ENCODE assay signal across 8 cellular contexts in genomic region chr11:46489668-46490560, GRCh38.
DNase-seq lines count a peak whose midpoint lies in the region; ATAC-seq and TF ChIP-seq lines count a peak whose summit lies in the region.

No MANE protein-coding gene starts in this region.

- peaks cover 2% of the 10 kb centered on the region for H3K36me3 ChIP-seq in H7 (replicated peaks; ENCODE audit: control insufficient read depth, insufficient read depth, low read length)
- H3K36me3 ChIP-seq in smooth muscle cell (ENCODE audit: low read depth), result no peaks in the 10 kb centered on the region

- H3K4me1 Mint-ChIP-seq in Calu3 (ENCODE audit: low read depth, unreplicated experiment) (no peaks in the 10 kb centered on the region), glutamatergic neuron (ENCODE audit: low read depth, unreplicated experiment) (peaks cover 38% of the 10 kb centered on the region)
- H3K4me1 Mint-ChIP-seq in activated CD4-positive, alpha-beta memory T cell treated with anti-CD3 and anti-CD28 coated beads, Interleukin-2, amount 10 ng/mL, durations not matched to agents 7 days and 5 days, result peaks cover 3% of the 10 kb centered on the region

- CTCF ChIA-PET in Calu3 (lab: Charles Lee), result interaction anchor here (0.6 to 1.5 kb wide), 12 partner anchors 10 to 288 kb away, joined by 3 to 12 read pairs (median 4); partner anchors contain the start of genes AMBRA1 and ATG13
- CTCF ChIA-PET in activated CD4-positive, alpha-beta memory T cell treated with anti-CD3 and anti-CD28 coated beads, Interleukin-2, amount 10 ng/mL, durations not matched to agents 7 days and 5 days (lab: Charles Lee), result interaction anchor here (0.6 to 3.1 kb wide), 37 partner anchors 10 to 663 kb away, joined by 3 to 31 read pairs (median 4); partner anchors contain the start of genes AMBRA1 and ATG13

- 55% methylated on average over 6 of the region's 6 CpGs for WGBS in smooth muscle cell (ENCODE audit: low lambda C conversion rate)

- intact Hi-C loops in Calu3 (cut with micrococcal nuclease; ENCODE audit: unreplicated experiment), result loop anchor here (5.0 kb wide), 1 partner anchor 47 kb away; no protein-coding TSS in a partner anchor

- ATAC-seq in GM18511 (IDR thresholded peaks at IDR 0.05; ENCODE audit: unreplicated experiment), result no peak

- no TSS peak for BruUV-seq in Calu3 (replicated peaks; lab: Mats Ljungman, UMichigan)

- H3K27me3 Mint-ChIP-seq in Calu3 (ENCODE audit: unreplicated experiment), result no peaks in the 10 kb centered on the region
- H3K27me3 Mint-ChIP-seq in activated CD4-positive, alpha-beta memory T cell treated with anti-CD3 and anti-CD28 coated beads, Interleukin-2, amount 10 ng/mL, durations not matched to agents 7 days and 5 days, result no peaks in the 10 kb centered on the region
- H3K27me3 Mint-ChIP-seq in glutamatergic neuron (ENCODE audit: unreplicated experiment), result no peaks in the 10 kb centered on the region

- no peak overlapping the region for H2AFZ ChIP-seq in smooth muscle cell (ENCODE audit: low read depth)

- H3K9me3 Mint-ChIP-seq in Calu3 (ENCODE audit: low read depth, unreplicated experiment) (no peaks in the 10 kb centered on the region), glutamatergic neuron (ENCODE audit: unreplicated experiment) (peaks cover 7% of the 10 kb centered on the region)
- H3K9me3 Mint-ChIP-seq in activated CD4-positive, alpha-beta memory T cell treated with anti-CD3 and anti-CD28 coated beads, Interleukin-2, amount 10 ng/mL, durations not matched to agents 7 days and 5 days, result no peaks in the 10 kb centered on the region

- H4K20me1 ChIP-seq in smooth muscle cell (ENCODE audit: low read depth), result peaks cover 29% of the 10 kb centered on the region

- POLR2A ChIA-PET in activated CD4-positive, alpha-beta memory T cell treated with anti-CD3 and anti-CD28 coated beads, Interleukin-2, amount 10 ng/mL, durations not matched to agents 7 days and 5 days (lab: Charles Lee), result interaction anchor here (0.6 to 1.5 kb wide), 3 partner anchors 10 to 14 kb away, joined by 3 read pairs; no protein-coding TSS in a partner anchor

- TF ChIP-seq CTCF in Calu3 (IDR thresholded peaks at IDR 0.05; ENCODE audit: unreplicated experiment) (peak; percentile 47), glutamatergic neuron (IDR thresholded peaks at IDR 0.05; ENCODE audit: partially characterized antibody, unreplicated experiment) (peak; percentile 31), smooth muscle cell (IDR thresholded peaks at IDR 0.05; ENCODE audit: borderline replicate concordance, insufficient read depth, poor library complexity, severe bottlenecking) (peak; percentile 41)

- no peaks in the 10 kb centered on the region for H3K27me3 ChIP-seq in H7 (ENCODE audit: control insufficient read depth, insufficient read depth, low read length)
- no peaks in the 10 kb centered on the region for H3K27me3 ChIP-seq in smooth muscle cell (ENCODE audit: low read depth)

- H3K27ac Mint-ChIP-seq in Calu3 (ENCODE audit: unreplicated experiment) (no peak overlapping the region), glutamatergic neuron (ENCODE audit: unreplicated experiment) (peak overlapping the region; percentile 62)
- no peak overlapping the region for H3K27ac Mint-ChIP-seq in activated CD4-positive, alpha-beta memory T cell treated with anti-CD3 and anti-CD28 coated beads, Interleukin-2, amount 10 ng/mL, durations not matched to agents 7 days and 5 days

- peak overlapping the region; percentile 97 for H3K27ac ChIP-seq in smooth muscle cell (ENCODE audit: low read depth)

- peaks cover 29% of the 10 kb centered on the region for H3F3A ChIP-seq in smooth muscle cell (ENCODE audit: low read depth)

- peaks cover 16% of the 10 kb centered on the region for H3K36me3 Mint-ChIP-seq in Calu3 (ENCODE audit: insufficient read depth, unreplicated experiment)
- peaks cover 12% of the 10 kb centered on the region for H3K36me3 Mint-ChIP-seq in activated CD4-positive, alpha-beta memory T cell treated with anti-CD3 and anti-CD28 coated beads, Interleukin-2, amount 10 ng/mL, durations not matched to agents 7 days and 5 days (ENCODE audit: low read depth)
- H3K36me3 Mint-ChIP-seq in glutamatergic neuron (ENCODE audit: unreplicated experiment), result no peaks in the 10 kb centered on the region

- peaks cover 22% of the 10 kb centered on the region for H3K79me2 ChIP-seq in smooth muscle cell (ENCODE audit: low read depth)

- no peak overlapping the region for H3K9ac ChIP-seq in smooth muscle cell (ENCODE audit: low read depth)

- DNase-seq in Calu3 (peak; percentile 48), H7 (peak; percentile 58), NCI-H446 treated with DMSO at 0.1 percent for 48 hours (lab: John Stamatoyannopoulos, UW) (peak; percentile 23), glutamatergic neuron (peak; percentile 29), smooth muscle cell (lab: John Stamatoyannopoulos, UW; ENCODE audit: unreplicated experiment) (no peak), T1000 (lab: John Stamatoyannopoulos, UW) (no peak)
- DNase-seq in activated CD4-positive, alpha-beta memory T cell treated with anti-CD3 and anti-CD28 coated beads, Interleukin-2, amount 10 ng/mL, durations not matched to agents 7 days and 5 days, result peak; percentile 36

- H3K4me3 ChIP-seq in H7 (ENCODE audit: insufficient read depth, low read depth, low read length) (no peak overlapping the region), smooth muscle cell (no peak overlapping the region)

- H3K4me3 Mint-ChIP-seq in Calu3 (ENCODE audit: low read depth, unreplicated experiment) (no peak overlapping the region), glutamatergic neuron (ENCODE audit: unreplicated experiment) (no peak overlapping the region)
- H3K4me3 Mint-ChIP-seq in activated CD4-positive, alpha-beta memory T cell treated with anti-CD3 and anti-CD28 coated beads, Interleukin-2, amount 10 ng/mL, durations not matched to agents 7 days and 5 days, result no peak overlapping the region

- H3K4me1 ChIP-seq in smooth muscle cell (ENCODE audit: low read depth), result peaks cover 3% of the 10 kb centered on the region

- H3K9me3 ChIP-seq in smooth muscle cell (replicated peaks; ENCODE audit: low read depth), result no peaks in the 10 kb centered on the region

- H3K4me2 ChIP-seq in smooth muscle cell, result peak overlapping the region; percentile 32

Comparison
In these comparisons a context has a peak if more than half of its experiments do, and no peak if none do; other contexts are left out.
1. DNase-seq: peak in Calu3 (single experiment), H7 (single experiment), NCI-H446 treated with DMSO at 0.1 percent for 48 hours (single experiment), activated CD4-positive, alpha-beta memory T cell treated with anti-CD3 and anti-CD28 coated beads, Interleukin-2, amount 10 ng/mL, durations not matched to agents 7 days and 5 days (single experiment) and glutamatergic neuron (single experiment); none in smooth muscle cell (single experiment) and T1000 (single experiment).
2. Peak in every context shown above with its lines, with median percentiles within 50 percentile points of each other: CTCF ChIP-seq.